ENCODE assay signal across 20 cellular contexts in genomic region chr12:121860257-121860656, GRCh38. TPM values are rescaled to one million over a fixed set of nuclear protein-coding genes. Genes with fewer than 3 reads are reported as not detected.
DNase-seq lines count a peak whose midpoint lies in the region; ATAC-seq, FAIRE-seq and TF ChIP-seq lines count a peak whose summit lies in the region.
"Had no signal": no experiment of that assay in that cellular context is flagged by ENCODE, and none has a peak within 500 bp of the region (broad histone marks: within the 10 kb centered on the region; RNA-seq: fewer than 3 reads in every experiment).

No MANE protein-coding gene starts in this region.

- ATAC-seq in A549 = peak; percentile 17 to 37; a peak in 3 of 6 replicates
- no peak for ATAC-seq in gastroesophageal sphincter
- peak in 2 of 4 donors; percentile 17 to 26 for ATAC-seq in psoas muscle

- POLR2A ChIA-PET in A549 (lab: Yijun Ruan, JAX) = no interaction called here

- H3K4me3 ChIP-seq in A549 = no peak overlapping the region
- no peak overlapping the region for H3K4me3 ChIP-seq in gastroesophageal sphincter
- H3K4me3 ChIP-seq in psoas muscle = no peak overlapping the region
- H3K4me3 ChIP-seq in testis = no peak overlapping the region

- TF ChIP-seq RAD21 in A549 (conservative IDR thresholded peaks at IDR 0.05 in 1 of 2, IDR thresholded peaks at IDR 0.05 in 1 of 2) = no peak

- intact Hi-C loops in psoas muscle (cut with DNase I) (loop anchor here in 1 of 2 donors (2.0 kb wide), 1 partner anchor 31 kb away; no protein-coding TSS in a partner anchor), testis (cut with DNase I; ENCODE audit: low total_unique reads) (no loop called here)

- H3K27ac ChIP-seq in A549 (peak overlapping the region; percentile 14 to 29; a peak in 3 of 6 replicates), gastroesophageal sphincter (peak overlapping the region in 3 of 4 donors; percentile 90 to 91 (median 90)), psoas muscle (peak overlapping the region; percentile 87), testis (no peak overlapping the region)
- H3K27ac ChIP-seq: epithelial cell of prostate had no signal

- no peak overlapping the region for H3K4me2 ChIP-seq in A549

- FAIRE-seq in A549 (lab: Jason Lieb, UNC) = no peak
- FAIRE-seq: GM12891 had no signal

- no peak for TF ChIP-seq POLR2A in A549 (IDR thresholded peaks at IDR 0.05; ENCODE audit: low read length)
- no peak for TF ChIP-seq POLR2A in gastroesophageal sphincter (IDR thresholded peaks at IDR 0.05)
- no peak for TF ChIP-seq POLR2A in testis (IDR thresholded peaks at IDR 0.05)

- CTCF ChIA-PET in A549 (lab: Yijun Ruan, JAX) = interaction anchor here (0.8 to 2.3 kb wide), 4 partner anchors 13 to 178 kb away, joined by 3 to 10 read pairs (median 4); partner anchors contain the start of genes PSMD9 and RHOF

- H3K36me3 ChIP-seq in gastroesophageal sphincter (no peaks in the 10 kb centered on the region), psoas muscle (ENCODE audit: insufficient read depth in 1 of 2, low read depth in 1 of 2) (no peaks in the 10 kb centered on the region), testis (ENCODE audit: low read depth, missing control alignments) (no peaks in the 10 kb centered on the region)

- DNase-seq in A549 (ENCODE audit: low read depth in 1 of 2, low spot score in 1 of 2) (no peak), NCI-H774 (lab: John Stamatoyannopoulos, UW) (peak; percentile 0), psoas muscle (no peak), SW480 (ENCODE audit: low spot score) (no peak), testis (no peak), LoVo (ENCODE audit: low spot score) (no peak)
- DNase-seq in activated naive CD4-positive, alpha-beta T cell (lab: John Stamatoyannopoulos, UW) = no peak
- DNase-seq: CD4-positive, alpha-beta T cell; H9; MM.1S; NCI-H1694; NCI-H226; NK-92 treated with Interleukin-12 subunit alpha and Interleukin-12 subunit beta, amount 100 ng/mL, for 24 hours; RPMI8226; stimulated activated CD4-positive, alpha-beta T cell treated with anti-CD3 and anti-CD28 coated beads, Interleukin-2, amount 100 ng/mL, for 48 hours had no signal

- 77% methylated on average over 1 of the region's 1 CpG for whole genome bisulfite sequencing in A549 (ENCODE audit: missing lambda C conversion rate)
- no CpG with 5 or more reads among the region's 1 CpG for WGBS in gastroesophageal sphincter (ENCODE audit: low coverage in 1 of 2), 2 donors
- 79 to 94% (median 83%) methylated on average over 1 of the region's 1 CpG for WGBS in psoas muscle, 3 donors
- WGBS in testis, 2 donors = 92% methylated on average over 1 of the region's 1 CpG; no CpG with 5 or more reads in 1 of the 2 donors

- TF ChIP-seq CTCF in A549 (IDR thresholded peaks at IDR 0.05) (no peak), gastroesophageal sphincter (IDR thresholded peaks at IDR 0.05) (no peak), psoas muscle (IDR thresholded peaks at IDR 0.05) (no peak), testis (IDR thresholded peaks at IDR 0.05) (no peak)

- H3K27me3 ChIP-seq in gastroesophageal sphincter (no peaks in the 10 kb centered on the region), psoas muscle (ENCODE audit: insufficient read depth in 3 of 3, low read length in 2 of 3) (no peaks in the 10 kb centered on the region), testis (no peaks in the 10 kb centered on the region)

- H3K9me3 ChIP-seq in A549 (no peaks in the 10 kb centered on the region), gastroesophageal sphincter (no peaks in the 10 kb centered on the region), psoas muscle (no peaks in the 10 kb centered on the region), testis (no peaks in the 10 kb centered on the region)

- H3K4me1 ChIP-seq in A549 (peaks cover 20% of the 10 kb centered on the region), gastroesophageal sphincter (peaks cover 4 to 32% (median 14%) of the 10 kb centered on the region in 3 donors), psoas muscle (peaks cover 40% of the 10 kb centered on the region), testis (peaks cover 20% of the 10 kb centered on the region)

- no peak for TF ChIP-seq EP300 in A549 (IDR thresholded peaks at IDR 0.05)
- no peak for TF ChIP-seq EP300 in gastroesophageal sphincter (IDR thresholded peaks at IDR 0.05)

TF ChIP-seq in A549, 52 proteins besides CTCF, POLR2A, EP300 and RAD21:
- no peak for TF ChIP-seq SREBF2 (IDR thresholded peaks at IDR 0.05)
- TF ChIP-seq HOXA7 (CRISPR knock-in tag; IDR thresholded peaks at IDR 0.05) = no peak
- TF ChIP-seq HOXB13 (CRISPR knock-in tag; IDR thresholded peaks at IDR 0.05; ENCODE audit: low read depth) = no peak
- TF ChIP-seq ZC3H11A (IDR thresholded peaks at IDR 0.05) = no peak
- TF ChIP-seq MYC (IDR thresholded peaks at IDR 0.05; ENCODE audit: borderline replicate concordance, low read length) = no peak
- TF ChIP-seq BCL3 (IDR thresholded peaks at IDR 0.05) = no peak
- TF ChIP-seq MAZ (IDR thresholded peaks at IDR 0.05; ENCODE audit: borderline replicate concordance, low read depth, low read length) = no peak

RNA-seq across cellular contexts. Expression of gene HPD, which starts 1.6 kb away (rescaled TPM):
- 1.3 and 1.7 TPM in 2 replicates for polyA plus RNA-seq in A549 (2011; rRNA removed)
- 1.7 and 2.0 TPM in 2 replicates for polyA plus RNA-seq in A549 (2012; cell fraction: cytosol; rRNA removed)
- polyA plus RNA-seq in A549 (2012; cell fraction: nucleus; rRNA removed) = 0.98 and 1.4 TPM in 2 replicates
- 1.8 to 2.6 TPM (median 2.0 TPM) in 3 replicates for polyA plus RNA-seq in A549 (2017; fragmentation: RNase III; extraction: RNeasy Plus Mini Kit Qiagen cat#74134 plus additional on column Dnase treatment)
- polyA minus RNA-seq in A549 (2011; rRNA and poly(A)+ RNA removed) = 1.6 and 2.8 TPM in 2 replicates
- total RNA-seq in gastroesophageal sphincter = 1 to 10 TPM in 3 of 4 donors, not detected in 1; 1.2 to 5.0 (median 2.6) TPM
- total RNA-seq in psoas muscle = 1 to 10 TPM; 1.1 to 3.3 (median 3.0) TPM
- polyA plus RNA-seq in psoas muscle = 1 to 10 TPM in 1 of 3 donors, under 1 TPM in 2; 0.67 to 1.6 (median 0.70) TPM
- 10 to 100 TPM in 1 of 2 donors, 1 to 10 TPM in 1; 5.9 to 10.6 TPM for total RNA-seq in testis
- polyA plus RNA-seq in testis (ENCODE audit: insufficient read depth, low read depth, low replicate concordance) = 11.6 TPM
- total RNA-seq: CD4-positive, alpha-beta T cell; dermis microvascular lymphatic vessel endothelial cell; H9; osteocyte had no signal

RNA-seq across cellular contexts. Expression of gene PSMD9, which starts 28.3 kb away (rescaled TPM):
- 81.4 and 89.3 TPM in 2 replicates for polyA plus RNA-seq in A549 (2011; rRNA removed)
- polyA plus RNA-seq in A549 (2012; cell fraction: cytosol; rRNA removed) = 215 and 228 TPM in 2 replicates
- polyA plus RNA-seq in A549 (2012; cell fraction: nucleus; rRNA removed) = 141 and 143 TPM in 2 replicates
- polyA plus RNA-seq in A549 (2017; fragmentation: RNase III; extraction: RNeasy Plus Mini Kit Qiagen cat#74134 plus additional on column Dnase treatment) = 147 to 164 TPM (median 154 TPM) in 3 replicates
- 32.1 and 48.0 TPM in 2 replicates for polyA minus RNA-seq in A549 (2011; rRNA and poly(A)+ RNA removed)
- total RNA-seq in gastroesophageal sphincter = 10 to 100 TPM; 54.8 to 79.5 (median 70.7) TPM
- 10 to 100 TPM; 20.1 to 34.0 (median 25.5) TPM for total RNA-seq in psoas muscle
- polyA plus RNA-seq in psoas muscle = 100 to 1,000 TPM in 1 of 3 donors, 10 to 100 TPM in 2; 50.9 to 131 (median 57.5) TPM
- total RNA-seq in testis = 10 to 100 TPM; 51.3 to 80.9 TPM
- polyA plus RNA-seq in testis (ENCODE audit: insufficient read depth, low read depth, low replicate concordance) = 60.7 TPM

RNA-seq across cellular contexts. Expression of gene SETD1B, which starts 56.4 kb away (rescaled TPM):
- polyA plus RNA-seq in A549 (2011; rRNA removed) = 1.1 and 2.1 TPM in 2 replicates
- polyA plus RNA-seq in A549 (2012; cell fraction: cytosol; rRNA removed) = 2.2 and 3.1 TPM in 2 replicates
- polyA plus RNA-seq in A549 (2012; cell fraction: nucleus; rRNA removed) = 6.5 and 9.1 TPM in 2 replicates
- polyA plus RNA-seq in A549 (2017; fragmentation: RNase III; extraction: RNeasy Plus Mini Kit Qiagen cat#74134 plus additional on column Dnase treatment) = 7.4 to 8.6 TPM (median 8.0 TPM) in 3 replicates
- polyA minus RNA-seq in A549 (2011; rRNA and poly(A)+ RNA removed) = 2.6 and 4.2 TPM in 2 replicates
- 10 to 100 TPM in 3 of 4 donors, 1 to 10 TPM in 1; 9.6 to 25.1 (median 20.3) TPM for total RNA-seq in gastroesophageal sphincter
- total RNA-seq in psoas muscle = 10 to 100 TPM in 3 of 4 donors, 1 to 10 TPM in 1; 9.2 to 13.0 (median 11.8) TPM
- 1 to 10 TPM; 2.8 to 7.5 (median 3.0) TPM for polyA plus RNA-seq in psoas muscle
- total RNA-seq in testis = 10 to 100 TPM; 23.1 to 23.3 TPM
- polyA plus RNA-seq in testis (ENCODE audit: insufficient read depth, low read depth, low replicate concordance) = 18.9 TPM

RNA-seq across cellular contexts. Expression of gene CFAP251, which starts 58.1 kb away (rescaled TPM):
- 1.4 and 1.7 TPM in 2 replicates for polyA plus RNA-seq in A549 (2011; rRNA removed)
- 0.81 and 1.0 TPM in 2 replicates for polyA plus RNA-seq in A549 (2012; cell fraction: cytosol; rRNA removed)
- polyA plus RNA-seq in A549 (2012; cell fraction: nucleus; rRNA removed) = 1.3 and 2.1 TPM in 2 replicates
- polyA plus RNA-seq in A549 (2017; fragmentation: RNase III; extraction: RNeasy Plus Mini Kit Qiagen cat#74134 plus additional on column Dnase treatment) = 0.66 to 1.2 TPM (median 0.94 TPM) in 3 replicates
- polyA minus RNA-seq in A549 (2011; rRNA and poly(A)+ RNA removed) = 3.4 and 5.7 TPM in 2 replicates
- total RNA-seq in gastroesophageal sphincter = 1 to 10 TPM in 3 of 4 donors, under 1 TPM in 1; 0.35 to 1.9 (median 1.2) TPM
- under 1 TPM; 0.36 to 0.66 (median 0.63) TPM for total RNA-seq in psoas muscle
- polyA plus RNA-seq in psoas muscle = under 1 TPM; 0.39 to 0.79 (median 0.79) TPM
- total RNA-seq in testis = 10 to 100 TPM; 29.0 to 41.5 TPM
- polyA plus RNA-seq in testis (ENCODE audit: insufficient read depth, low read depth, low replicate concordance) = 56.1 TPM

Comparison
In these comparisons a context has a peak if more than half of its experiments do, and no peak if none do; other contexts are left out.
1. H3K27ac ChIP-seq: peak in A549 (2 of 2), gastroesophageal sphincter (3 of 4) and psoas muscle (single experiment); none in testis (0 of 2).